2 cellular contexts compared by ENCODE assay signal in genomic region chr6:88418921-88419405, GRCh38.
A peak's percentile ranks its signal among the peaks of the same experiment; 100 is the strongest.
DNase-seq lines count a peak whose midpoint lies in the region.
"Not testable (repeated sequence)": the region's sequence is repeated elsewhere in the genome, so short reads cannot be mapped to it uniquely, and the experiment has no call there.

No MANE protein-coding gene starts in this region.

- H3K27ac ChIP-seq in SJCRH30: peak overlapping the region; percentile 96
- not testable (repeated sequence) for H3K27ac ChIP-seq in mesendoderm (ENCODE audit: low read depth, low read length)

- H3K4me2 ChIP-seq in mesendoderm (ENCODE audit: low read length): not testable (repeated sequence)

- not testable (repeated sequence) for H3K4me3 ChIP-seq in SJCRH30; mesendoderm (ENCODE audit: low read length)

- H2AK5ac ChIP-seq in mesendoderm (ENCODE audit: low read length): not testable (repeated sequence)

- peak overlapping the region; percentile 36 for H3K4ac ChIP-seq in mesendoderm (ENCODE audit: low read depth, low read length)

- not testable (repeated sequence) for H3K9ac ChIP-seq in mesendoderm (ENCODE audit: low read length)

- H3K23ac ChIP-seq in mesendoderm (ENCODE audit: low read length): not testable (repeated sequence)

- H2BK15ac ChIP-seq in mesendoderm (replicated peaks; ENCODE audit: low read depth): not testable (repeated sequence)

- not testable (repeated sequence) for H2BK5ac ChIP-seq in mesendoderm (ENCODE audit: low read length)

- not testable (repeated sequence) for H3K79me1 ChIP-seq in mesendoderm (ENCODE audit: low read length)

- not testable (repeated sequence) for H4K8ac ChIP-seq in mesendoderm (ENCODE audit: low read depth, low read length)

- no CpG with 5 or more reads among the region's 9 CpGs for WGBS in mesendoderm (ENCODE audit: extremely low coverage, insufficient coverage, low lambda C conversion rate)

- DNase-seq in SJCRH30: peak; percentile 95 to 97
- not testable (repeated sequence) for DNase-seq in mesendoderm

- H3K27me3 ChIP-seq in SJCRH30; mesendoderm (ENCODE audit: insufficient read depth, low read length, poor library complexity): not testable (repeated sequence)

- H3K36me3 ChIP-seq in SJCRH30; mesendoderm (ENCODE audit: control insufficient read depth, insufficient read depth, low read length): not testable (repeated sequence)

- not testable (repeated sequence) for H3K9me3 ChIP-seq in SJCRH30 (replicated peaks)

- H2BK120ac ChIP-seq in mesendoderm (ENCODE audit: low read depth, low read length): not testable (repeated sequence)

- not testable (repeated sequence) for H3K18ac ChIP-seq in mesendoderm (ENCODE audit: low read length)

- H3K79me2 ChIP-seq in mesendoderm (ENCODE audit: control insufficient read depth, insufficient read depth, low read length): not testable (repeated sequence)

- H4K5ac ChIP-seq in mesendoderm (ENCODE audit: low read length): not testable (repeated sequence)

- H3K56ac ChIP-seq in mesendoderm (ENCODE audit: low read length): not testable (repeated sequence)

- peaks cover 40% of the 10 kb centered on the region for H3K4me1 ChIP-seq in SJCRH30
- not testable (repeated sequence) for H3K4me1 ChIP-seq in mesendoderm (ENCODE audit: control insufficient read depth, low read depth, low read length)
